In the genomic region with DNA sequence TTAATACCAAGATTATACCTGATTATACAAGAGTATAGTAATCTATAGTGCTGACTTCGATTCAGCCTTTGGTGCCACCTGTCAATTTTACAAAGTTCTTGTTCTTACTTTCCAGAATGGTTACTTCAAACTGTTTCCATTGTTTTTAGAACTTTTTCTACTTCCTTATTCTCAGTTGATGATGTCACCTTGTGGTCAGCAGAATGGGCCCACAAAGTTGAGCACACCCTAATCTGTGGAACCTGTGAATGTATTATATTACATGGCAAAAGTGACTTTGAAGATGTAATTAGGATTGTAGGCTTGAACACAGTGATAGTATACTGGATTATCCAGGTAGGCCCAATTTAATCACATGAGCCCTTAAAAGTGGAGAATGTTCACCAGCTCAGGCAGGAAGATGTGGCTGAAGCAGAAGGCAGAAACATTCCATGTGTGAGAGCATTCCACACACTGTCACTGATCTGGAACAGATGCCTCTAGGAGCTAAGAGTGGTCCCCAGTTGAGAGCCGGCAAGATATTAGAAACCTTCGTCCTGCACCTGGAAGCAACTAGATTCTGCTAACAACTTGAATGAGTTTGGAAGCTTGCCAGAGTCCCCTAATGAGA, we compare ENCODE assay signal across 10 cellular contexts. TPM values are rescaled to one million over a fixed set of nuclear protein-coding genes. Genes with fewer than 3 reads are reported as not detected.
DNase-seq lines count a peak whose midpoint lies in the region; ATAC-seq and TF ChIP-seq lines count a peak whose summit lies in the region.
"Had no signal": no experiment of that assay in that cellular context is flagged by ENCODE, and none has a peak within 500 bp of the region (broad histone marks: within the 10 kb centered on the region; RNA-seq: fewer than 3 reads in every experiment).

No MANE protein-coding gene starts in this region.

- no peak overlapping the region for H3K27ac ChIP-seq in foreskin keratinocyte
- H3K27ac ChIP-seq: prostate gland had no signal

- DNase-seq in ELR (ENCODE audit: low read depth) (peak; percentile 40), NB4 (ENCODE audit: low read depth) (peak; percentile 42), foreskin keratinocyte (peak in 1 of 2 donors; percentile 20), dedifferentiated amniotic fluid mesenchymal stem cell (ENCODE audit: extremely low spot score) (no peak), cerebellar nuclear complex (lab: John Stamatoyannopoulos, UW) (no peak)
- no peak for DNase-seq in effector CD8-positive, alpha-beta T cell (lab: John Stamatoyannopoulos, UW)
- DNase-seq in stimulated activated CD4-positive, alpha-beta T cell treated with anti-CD3 and anti-CD28 coated beads, Interleukin-4, amount 100 ng/mL, for 1 hour = no peak
- DNase-seq: stimulated activated CD8-positive, alpha-beta memory T cell treated with anti-CD3 and anti-CD28 coated beads, Interleukin-4, amount 100 ng/mL, for 48 hours had no signal

- TF ChIP-seq POLR2A in NB4 (IDR thresholded peaks at IDR 0.05; ENCODE audit: extremely low read depth, insufficient read length) = no peak

- no peak overlapping the region for H3K4me3 ChIP-seq in NB4 (ENCODE audit: low read depth, low read length)
- H3K4me3 ChIP-seq: prostate gland had no signal

- TF ChIP-seq CTCF in NB4 (IDR thresholded peaks at IDR 0.05; ENCODE audit: low read depth, low read length) (no peak), foreskin keratinocyte (conservative IDR thresholded peaks at IDR 0.05) (no peak)

- H3K4me1 ChIP-seq in foreskin keratinocyte = no peaks in the 10 kb centered on the region
- H3K4me1 ChIP-seq: prostate gland had no signal

- peak; percentile 46 for ATAC-seq in GM21786 (IDR thresholded peaks at IDR 0.05; ENCODE audit: unreplicated experiment)
- ATAC-seq in foreskin keratinocyte = peak; percentile 47

- H3K27me3 ChIP-seq in foreskin keratinocyte = no peaks in the 10 kb centered on the region

RNA-seq across cellular contexts. Expression of a gene that starts 6.3 kb away (rescaled TPM):
- total RNA-seq in foreskin keratinocyte = 31.5 and 35.4 TPM in 2 replicates
- 4.1 and 4.5 TPM in 2 replicates for polyA plus RNA-seq in foreskin keratinocyte

Comparison
In these comparisons a context has a peak if more than half of its experiments do, and no peak if none do; other contexts are left out.
1. DNase-seq: peak in ELR (single experiment) and NB4 (single experiment); none in dedifferentiated amniotic fluid mesenchymal stem cell (single experiment), effector CD8-positive, alpha-beta T cell (single experiment), cerebellar nuclear complex (0 of 2) and stimulated activated CD4-positive, alpha-beta T cell treated with anti-CD3 and anti-CD28 coated beads, Interleukin-4, amount 100 ng/mL, for 1 hour (single experiment).